In genomic region chr12:64744422-64745258, GRCh38 we compare ENCODE assay signal across 1 cellular context.
TF ChIP-seq lines count a peak whose summit lies in the region.

No MANE protein-coding gene starts in this region.

TF ChIP-seq in GM12878, 131 proteins besides CTCF, POLR2A, EP300 and RAD21:
- TF ChIP-seq ZNF384 (IDR thresholded peaks at IDR 0.05; ENCODE audit: borderline replicate concordance, low read depth, low read length) (0 out of 2 replicates have a peak, but pooled peaks have one; percentile 19), NFYA (IDR thresholded peaks at IDR 0.05; ENCODE audit: borderline replicate concordance, low read depth, low read length) (no peak)
